ENCODE assay signal across 19 cellular contexts in the genomic region with DNA sequence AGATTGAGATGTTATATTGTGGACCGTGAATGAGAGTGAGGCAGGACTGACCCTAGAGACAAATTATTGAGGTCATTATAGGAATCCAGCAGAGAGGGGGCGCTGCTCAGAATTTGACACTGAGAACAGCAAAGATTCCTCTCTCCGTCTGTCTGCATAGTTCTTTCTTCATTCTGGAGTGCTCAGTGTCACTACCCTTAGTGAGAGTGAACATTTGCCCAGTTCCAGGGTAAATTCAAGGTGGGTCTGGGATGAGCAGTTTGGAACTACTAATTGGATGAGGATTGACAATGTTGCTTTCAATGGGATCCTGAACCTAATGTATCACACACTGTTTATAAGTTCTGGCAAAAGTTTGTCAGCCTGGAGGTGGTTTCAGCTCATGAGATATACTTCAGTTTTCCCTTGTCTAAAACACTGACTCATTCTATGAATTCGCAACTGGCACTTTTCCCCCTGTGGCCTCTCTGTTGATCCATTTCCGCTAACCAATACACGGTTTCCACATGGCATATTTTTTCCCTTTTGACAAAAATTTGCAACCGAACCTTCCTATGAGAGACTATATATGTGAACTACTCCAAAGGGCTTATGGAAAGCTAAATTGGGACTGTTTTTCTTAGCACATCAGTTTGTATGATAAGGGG.
DNase-seq lines count a peak whose midpoint lies in the region; ATAC-seq and TF ChIP-seq lines count a peak whose summit lies in the region.
"Had no signal": no experiment of that assay in that cellular context is flagged by ENCODE, and none has a peak within 500 bp of the region (broad histone marks: within the 10 kb centered on the region; RNA-seq: fewer than 3 reads in every experiment).

No MANE protein-coding gene starts in this region.

- DNase-seq in Daoy (ENCODE audit: low read depth) (peak; percentile 84), M059J (ENCODE audit: low read depth) (peak; percentile 46), dermis blood vessel endothelial cell (peak; percentile 39), neural crest cell (ENCODE audit: low read depth, low spot score) (no peak), HEK293T (ENCODE audit: extremely low spot score) (no peak)
- no peak for DNase-seq in effector CD8-positive, alpha-beta T cell (lab: John Stamatoyannopoulos, UW)
- no peak for DNase-seq in natural killer cell treated with Interleukin-12 subunit alpha and Interleukin-12 subunit beta and Interleukin-15 and Interleukin-18, amount 100 ng/mL, for 72 hours (ENCODE audit: low spot score)
- DNase-seq: activated B cell treated with CpG ODN at 0.5 μM for 24 hours; activated CD8-positive, alpha-beta memory T cell treated with anti-CD3 and anti-CD28 coated beads, Interleukin-2, amount 10 ng/mL, durations not matched to agents 7 days and 5 days; GDM1; left cardiac atrium; NCI-H446 treated with DMSO at 0.1 percent for 48 hours; PC-3; psoas muscle; T-cell had no signal

- H3K36me3 Mint-ChIP-seq in neural crest cell (ENCODE audit: low read depth) = no peaks in the 10 kb centered on the region
- H3K36me3 Mint-ChIP-seq in natural killer cell treated with Interleukin-12 subunit alpha and Interleukin-12 subunit beta and Interleukin-15 and Interleukin-18, amount 100 ng/mL, for 72 hours = no peaks in the 10 kb centered on the region
- H3K36me3 Mint-ChIP-seq: activated CD8-positive, alpha-beta memory T cell treated with anti-CD3 and anti-CD28 coated beads, Interleukin-2, amount 10 ng/mL, durations not matched to agents 7 days and 5 days; CD14-positive monocyte; T-cell had no signal

- CTCF ChIA-PET in HEK293T (lab: Yijun Ruan, JAX) = no interaction called here

- ATAC-seq in HG02678 (IDR thresholded peaks at IDR 0.05; ENCODE audit: unreplicated experiment) = no peak
- no peak for ATAC-seq in natural killer cell treated with Interleukin-12 subunit alpha and Interleukin-12 subunit beta and Interleukin-15 and Interleukin-18, amount 100 ng/mL, for 72 hours
- ATAC-seq: activated CD8-positive, alpha-beta memory T cell treated with anti-CD3 and anti-CD28 coated beads, Interleukin-2, amount 10 ng/mL, durations not matched to agents 7 days and 5 days; K562; PC-3; psoas muscle; T-cell had no signal

- peak; percentile 15 for TF ChIP-seq CTCF in neural crest cell (conservative IDR thresholded peaks at IDR 0.05)

- peaks cover 3% of the 10 kb centered on the region for H3K9me3 Mint-ChIP-seq in neural crest cell
- H3K9me3 Mint-ChIP-seq in natural killer cell treated with Interleukin-12 subunit alpha and Interleukin-12 subunit beta and Interleukin-15 and Interleukin-18, amount 100 ng/mL, for 72 hours = peaks cover 3% of the 10 kb centered on the region
- H3K9me3 Mint-ChIP-seq: activated B cell treated with CpG ODN at 0.5 μM for 24 hours, CD14-positive monocyte had no signal

- no peak overlapping the region for H3K27ac Mint-ChIP-seq in neural crest cell (ENCODE audit: unreplicated experiment)
- no peak overlapping the region for H3K27ac Mint-ChIP-seq in natural killer cell treated with Interleukin-12 subunit alpha and Interleukin-12 subunit beta and Interleukin-15 and Interleukin-18, amount 100 ng/mL, for 72 hours
- H3K27ac Mint-ChIP-seq: activated B cell treated with CpG ODN at 0.5 μM for 24 hours; activated CD8-positive, alpha-beta memory T cell treated with anti-CD3 and anti-CD28 coated beads, Interleukin-2, amount 10 ng/mL, durations not matched to agents 7 days and 5 days; brain; CD14-positive monocyte; T-cell had no signal

- H3K4me1 Mint-ChIP-seq in neural crest cell = no peaks in the 10 kb centered on the region
- no peaks in the 10 kb centered on the region for H3K4me1 Mint-ChIP-seq in natural killer cell treated with Interleukin-12 subunit alpha and Interleukin-12 subunit beta and Interleukin-15 and Interleukin-18, amount 100 ng/mL, for 72 hours (ENCODE audit: low read depth in 2 of 2)
- H3K4me1 Mint-ChIP-seq: activated B cell treated with CpG ODN at 0.5 μM for 24 hours; activated CD8-positive, alpha-beta memory T cell treated with anti-CD3 and anti-CD28 coated beads, Interleukin-2, amount 10 ng/mL, durations not matched to agents 7 days and 5 days; brain; CD14-positive monocyte; T-cell had no signal

- no peaks in the 10 kb centered on the region for H3K27me3 Mint-ChIP-seq in neural crest cell (ENCODE audit: low read depth)
- H3K27me3 Mint-ChIP-seq in natural killer cell treated with Interleukin-12 subunit alpha and Interleukin-12 subunit beta and Interleukin-15 and Interleukin-18, amount 100 ng/mL, for 72 hours = no peaks in the 10 kb centered on the region
- H3K27me3 Mint-ChIP-seq: activated B cell treated with CpG ODN at 0.5 μM for 24 hours; activated CD8-positive, alpha-beta memory T cell treated with anti-CD3 and anti-CD28 coated beads, Interleukin-2, amount 10 ng/mL, durations not matched to agents 7 days and 5 days; brain; T-cell had no signal

- H3K4me3 Mint-ChIP-seq in neural crest cell = no peak overlapping the region
- no peak overlapping the region for H3K4me3 Mint-ChIP-seq in natural killer cell treated with Interleukin-12 subunit alpha and Interleukin-12 subunit beta and Interleukin-15 and Interleukin-18, amount 100 ng/mL, for 72 hours
- H3K4me3 Mint-ChIP-seq: activated B cell treated with CpG ODN at 0.5 μM for 24 hours; activated CD8-positive, alpha-beta memory T cell treated with anti-CD3 and anti-CD28 coated beads, Interleukin-2, amount 10 ng/mL, durations not matched to agents 7 days and 5 days; brain; CD14-positive monocyte; T-cell had no signal

- POLR2A ChIA-PET in HEK293T (lab: Yijun Ruan, JAX) = no interaction called here

TF ChIP-seq in HEK293T, 16 proteins besides CTCF, POLR2A, EP300 and RAD21:
- TF ChIP-seq NFRKB (IDR thresholded peaks at IDR 0.05) = no peak
- no peak for TF ChIP-seq FOXA1 (IDR thresholded peaks at IDR 0.05)
- no peak for TF ChIP-seq TARDBP (IDR thresholded peaks at IDR 0.05)
- TF ChIP-seq L3MBTL2 (conservative IDR thresholded peaks at IDR 0.05) = no peak
- no peak for TF ChIP-seq HDGF (IDR thresholded peaks at IDR 0.05; ENCODE audit: borderline replicate concordance)
- TF ChIP-seq FOXK2 (IDR thresholded peaks at IDR 0.05) = no peak
- no peak for TF ChIP-seq SUZ12 (IDR thresholded peaks at IDR 0.05)
- TF ChIP-seq FOXM1 (IDR thresholded peaks at IDR 0.05; ENCODE audit: borderline replicate concordance) = no peak
- TF ChIP-seq SP1 (IDR thresholded peaks at IDR 0.05) = no peak
- TF ChIP-seq BHLHE40 (IDR thresholded peaks at IDR 0.05; ENCODE audit: borderline replicate concordance) = no peak
- no peak for TF ChIP-seq ELF4 (IDR thresholded peaks at IDR 0.05)
- TF ChIP-seq LEF1 (IDR thresholded peaks at IDR 0.05; ENCODE audit: borderline replicate concordance) = no peak
- no peak for TF ChIP-seq CTBP1 (IDR thresholded peaks at IDR 0.05; ENCODE audit: borderline replicate concordance)
- no peak for TF ChIP-seq ARNT (IDR thresholded peaks at IDR 0.05)
- TF ChIP-seq PKNOX1 (IDR thresholded peaks at IDR 0.05) = no peak
- no peak for TF ChIP-seq ZNF384 (IDR thresholded peaks at IDR 0.05)

Comparison
In these comparisons a context has a peak if more than half of its experiments do, and no peak if none do; other contexts are left out.
1. DNase-seq: peak in Daoy (single experiment), M059J (single experiment) and dermis blood vessel endothelial cell (single experiment); none in neural crest cell (single experiment), effector CD8-positive, alpha-beta T cell (single experiment), HEK293T (single experiment) and natural killer cell treated with Interleukin-12 subunit alpha and Interleukin-12 subunit beta and Interleukin-15 and Interleukin-18, amount 100 ng/mL, for 72 hours (single experiment).